Comparison of ENCODE assay signal across 1 cellular context in genomic region chr15:43105778-43106485, GRCh38.
TF ChIP-seq lines count a peak whose summit lies in the region.

Gene UBR1 (minus strand): TSS chr15:43106038. CDS start chr15:43106022, 16 bp downstream.

TF ChIP-seq in HepG2, 621 proteins besides CTCF, POLR2A, EP300 and RAD21 (continued from another document and continues in another):
- no peak for TF ChIP-seq ZNF543 (CRISPR knock-in tag; IDR thresholded peaks at IDR 0.05)
- no peak for TF ChIP-seq ZNF800 (CRISPR knock-in tag; IDR thresholded peaks at IDR 0.05)
- no peak for TF ChIP-seq RORA (CRISPR knock-in tag; IDR thresholded peaks at IDR 0.05)
- peak; percentile 98; the same call in 1 of the 2 replicates for TF ChIP-seq ZNF33A (CRISPR knock-in tag; IDR thresholded peaks at IDR 0.05; ENCODE audit: borderline replicate concordance)
- TF ChIP-seq MYNN (CRISPR knock-in tag; IDR thresholded peaks at IDR 0.05; ENCODE audit: low read depth) = no peak
- peak; percentile 43; the same call in 1 of the 2 replicates for TF ChIP-seq ATF2 (CRISPR knock-in tag; IDR thresholded peaks at IDR 0.05)
- TF ChIP-seq THRA (CRISPR knock-in tag; IDR thresholded peaks at IDR 0.05; ENCODE audit: borderline replicate concordance) = no peak
- TF ChIP-seq ZNF460 (CRISPR knock-in tag; IDR thresholded peaks at IDR 0.05; ENCODE audit: borderline replicate concordance) = no peak
- TF ChIP-seq BRCA1 (CRISPR knock-in tag; IDR thresholded peaks at IDR 0.05) = no peak
- TF ChIP-seq ZNF282 (IDR thresholded peaks at IDR 0.05; ENCODE audit: partially characterized antibody) = no peak
- TF ChIP-seq ZNF207 (IDR thresholded peaks at IDR 0.05; ENCODE audit: borderline replicate concordance) = no peak
- no peak for TF ChIP-seq ZNF598 (CRISPR knock-in tag; IDR thresholded peaks at IDR 0.05; ENCODE audit: borderline replicate concordance)
- TF ChIP-seq ZNF407 (CRISPR knock-in tag; IDR thresholded peaks at IDR 0.05; ENCODE audit: not compliant biosample characterization) = no peak
- no peak for TF ChIP-seq ZBTB43 (CRISPR knock-in tag; conservative IDR thresholded peaks at IDR 0.05)
- TF ChIP-seq ATF7-NPFF (CRISPR knock-in tag; IDR thresholded peaks at IDR 0.05; ENCODE audit: low read depth) = no peak
- no peak for TF ChIP-seq KLF15 (CRISPR knock-in tag; IDR thresholded peaks at IDR 0.05; ENCODE audit: borderline replicate concordance)
- TF ChIP-seq CEBPG (CRISPR knock-in tag; IDR thresholded peaks at IDR 0.05) = peak; percentile 6; the same call in 1 of the 2 replicates
- TF ChIP-seq ZBTB8A (CRISPR knock-in tag; IDR thresholded peaks at IDR 0.05; ENCODE audit: borderline replicate concordance, low read depth) = no peak
- TF ChIP-seq CBFB (CRISPR knock-in tag; IDR thresholded peaks at IDR 0.05) = peak; percentile 15; the same call in 1 of the 2 replicates
- no peak for TF ChIP-seq ZNF432 (CRISPR knock-in tag; IDR thresholded peaks at IDR 0.05; ENCODE audit: borderline replicate concordance)
- no peak for TF ChIP-seq TBX3 (IDR thresholded peaks at IDR 0.05; ENCODE audit: borderline replicate concordance)
- TF ChIP-seq AKAP8 (CRISPR knock-in tag; IDR thresholded peaks at IDR 0.05) = no peak
- TF ChIP-seq ZNF264 (CRISPR knock-in tag; IDR thresholded peaks at IDR 0.05) = no peak
- TF ChIP-seq ZNF10 (CRISPR knock-in tag; IDR thresholded peaks at IDR 0.05; ENCODE audit: borderline replicate concordance, low read depth) = no peak
- no peak for TF ChIP-seq ZNF333 (CRISPR knock-in tag; IDR thresholded peaks at IDR 0.05; ENCODE audit: borderline replicate concordance)
- no peak for TF ChIP-seq ZNF383 (CRISPR knock-in tag; IDR thresholded peaks at IDR 0.05; ENCODE audit: borderline replicate concordance)
- no peak for TF ChIP-seq ZNF281 (CRISPR knock-in tag; IDR thresholded peaks at IDR 0.05; ENCODE audit: borderline replicate concordance)
- peak; percentile 72; the same call in 1 of the 2 replicates for TF ChIP-seq HOXA5 (CRISPR knock-in tag; IDR thresholded peaks at IDR 0.05)
- TF ChIP-seq E2F1 (CRISPR knock-in tag; IDR thresholded peaks at IDR 0.05) = no peak
- TF ChIP-seq KLF6 (CRISPR knock-in tag; IDR thresholded peaks at IDR 0.05) = no peak
- TF ChIP-seq NRL (CRISPR knock-in tag; IDR thresholded peaks at IDR 0.05; ENCODE audit: borderline replicate concordance) = 0 out of 2 replicates have a peak, but pooled peaks have one; percentile 39
- no peak for TF ChIP-seq MZF1 (CRISPR knock-in tag; IDR thresholded peaks at IDR 0.05; ENCODE audit: borderline replicate concordance)
- TF ChIP-seq E2F2 (CRISPR knock-in tag; IDR thresholded peaks at IDR 0.05; ENCODE audit: borderline replicate concordance) = no peak
- no peak for TF ChIP-seq TFE3 (CRISPR knock-in tag; IDR thresholded peaks at IDR 0.05)
- 0 out of 2 replicates have a peak, but pooled peaks have one; percentile 36 for TF ChIP-seq ZBTB20 (CRISPR knock-in tag; IDR thresholded peaks at IDR 0.05; ENCODE audit: borderline replicate concordance, low read depth)
- no peak for TF ChIP-seq CHD4 (IDR thresholded peaks at IDR 0.05; ENCODE audit: borderline replicate concordance, low read length)
- no peak for TF ChIP-seq ZBTB42 (CRISPR knock-in tag; IDR thresholded peaks at IDR 0.05)
- TF ChIP-seq TRIM24 (CRISPR knock-in tag; IDR thresholded peaks at IDR 0.05) = no peak
- no peak for TF ChIP-seq JUNB (CRISPR knock-in tag; IDR thresholded peaks at IDR 0.05; ENCODE audit: borderline replicate concordance)
